In genomic region chr19:15251749-15252397, GRCh38 we compare ENCODE assay signal across 8 cellular contexts. TPM values are rescaled to one million over a fixed set of nuclear protein-coding genes. Genes with fewer than 3 reads are reported as not detected.
DNase-seq lines count a peak whose midpoint lies in the region; ATAC-seq, FAIRE-seq and TF ChIP-seq lines count a peak whose summit lies in the region.

No MANE protein-coding gene starts in this region.

- no peak overlapping the region for H4K91ac ChIP-seq in neuronal stem cell (ENCODE audit: low read depth, low read length, poor library complexity)

- no peak overlapping the region for H3K23ac ChIP-seq in neuronal stem cell (ENCODE audit: low read depth, low read length, poor library complexity)

- H3K79me2 ChIP-seq in PC-9 (ENCODE audit: low read depth), result peaks cover 72% of the 10 kb centered on the region

- no TSS peak for BruUV-seq in PC-9 (replicated peaks; lab: Mats Ljungman, UMichigan)

- CTCF ChIA-PET in PC-9 (lab: Charles Lee), result interaction anchor here (1.4 to 1.5 kb wide), 2 partner anchors 18 to 20 kb away, joined by 3 to 4 read pairs; partner anchors contain the start of gene EPHX3

- 41% methylated on average over 12 of the region's 14 CpGs for WGBS in esophagus muscularis mucosa
- no CpG with 5 or more reads among the region's 14 CpGs for WGBS in neuronal stem cell (ENCODE audit: extremely low coverage in 2 of 2, insufficient read length in 2 of 2, insufficient replicate concordance in 1 of 2), 2 donors

- peaks cover 81% of the 10 kb centered on the region for H4K20me1 ChIP-seq in PC-9 (ENCODE audit: insufficient read depth)

- H3K36me3 ChIP-seq in PC-9 (ENCODE audit: low read depth) (peaks cover 44% of the 10 kb centered on the region), esophagus muscularis mucosa (peaks cover 38 to 71% (median 69%) of the 10 kb centered on the region in 4 donors), neuronal stem cell (replicated peaks in 1 of 2; ENCODE audit: control insufficient read depth in 2 of 2, insufficient read depth in 2 of 2, low read length in 2 of 2) (peaks cover 67 to 98% of the 10 kb centered on the region in 2 donors)

- peak overlapping the region; percentile 24 for H3K9ac ChIP-seq in neuronal stem cell (ENCODE audit: low read depth, low read length, poor library complexity)

- H3K27ac ChIP-seq in PC-9 (peak overlapping the region; percentile 62), esophagus muscularis mucosa (replicated peaks in 1 of 4) (peak overlapping the region; percentile 77 to 90 (median 86)), neuronal stem cell (replicated peaks; ENCODE audit: low read length) (peak overlapping the region; percentile 24)

- H3K4me3 ChIP-seq in PC-9 (no peak overlapping the region), esophagus muscularis mucosa (peak overlapping the region in 3 of 4 donors; percentile 22 to 41 (median 28)), neuronal stem cell (ENCODE audit: low read length in 2 of 2) (no peak overlapping the region)

- peaks cover 14% of the 10 kb centered on the region for H3K79me1 ChIP-seq in neuronal stem cell (ENCODE audit: low read depth, low read length)

- no peak overlapping the region for H2AFZ ChIP-seq in PC-9
- no peak overlapping the region for H2AFZ ChIP-seq in neuronal stem cell (ENCODE audit: low read length)

- H2BK12ac ChIP-seq in neuronal stem cell (ENCODE audit: low read length), result no peak overlapping the region

- no peak overlapping the region for H2BK5ac ChIP-seq in neuronal stem cell (ENCODE audit: low read length)

- H3K18ac ChIP-seq in neuronal stem cell (ENCODE audit: low read length), result peak overlapping the region; percentile 23

- H2AK5ac ChIP-seq in neuronal stem cell (ENCODE audit: low read depth, low read length), result no peak overlapping the region

- H3K4me2 ChIP-seq in PC-9 (no peak overlapping the region), neuronal stem cell (ENCODE audit: insufficient read depth, low read length, poor library complexity, severe bottlenecking) (no peak overlapping the region)

- H3K27me3 ChIP-seq in PC-9 (ENCODE audit: insufficient read depth, low read depth), result no peaks in the 10 kb centered on the region
- H3K27me3 ChIP-seq in esophagus muscularis mucosa, result no peaks in the 10 kb centered on the region
- no peaks in the 10 kb centered on the region for H3K27me3 ChIP-seq in neuronal stem cell (ENCODE audit: control insufficient read depth in 3 of 3, insufficient read depth in 3 of 3, low read depth in 1 of 3, low read length in 3 of 3)

- TF ChIP-seq CTCF in PC-9 (conservative IDR thresholded peaks at IDR 0.05) (no peak; the same call in none of the 2 replicates), esophagus muscularis mucosa (IDR thresholded peaks at IDR 0.05) (peak in 2 of 3 experiments; percentile 28 to 53)

- H2BK15ac ChIP-seq in neuronal stem cell (ENCODE audit: low read length), result no peak overlapping the region

- H3K9me2 ChIP-seq in PC-9 (ENCODE audit: insufficient read depth), result no peaks in the 10 kb centered on the region

- H2BK120ac ChIP-seq in neuronal stem cell (ENCODE audit: low read depth, low read length), result no peak overlapping the region

- no peaks in the 10 kb centered on the region for H3K9me3 ChIP-seq in PC-9 (ENCODE audit: insufficient read depth, low read depth)
- no peaks in the 10 kb centered on the region for H3K9me3 ChIP-seq in esophagus muscularis mucosa
- no peaks in the 10 kb centered on the region for H3K9me3 ChIP-seq in neuronal stem cell (replicated peaks in 1 of 2; ENCODE audit: control insufficient read depth in 2 of 2, insufficient read depth in 1 of 2, low read depth in 1 of 2, low read length in 2 of 2)

- H3K4ac ChIP-seq in neuronal stem cell (ENCODE audit: low read length), result no peak overlapping the region

- peaks cover 44% of the 10 kb centered on the region for H3F3A ChIP-seq in PC-9 (ENCODE audit: insufficient read depth, low read depth)

- no peak overlapping the region for H3K14ac ChIP-seq in neuronal stem cell (ENCODE audit: low read length)

- DNase-seq in Caki2 (ENCODE audit: low read depth), result peak; percentile 82
- DNase-seq in PC-9, result peak; percentile 72 to 78
- DNase-seq in esophagus muscularis mucosa (ENCODE audit: extremely low spot score), result peak; percentile 93
- peak; percentile 54 for DNase-seq in neuronal stem cell (ENCODE audit: low spot score)
- no peak for DNase-seq in RCC 7860 (ENCODE audit: low spot score)
- DNase-seq in NK-92 (lab: John Stamatoyannopoulos, UW; ENCODE audit: unreplicated experiment), result no peak
- DNase-seq in activated CD4-positive, alpha-beta T cell treated with anti-CD3 and anti-CD28 coated beads, Interleukin-2, amount 50 U/mL, for 1 hour, result no peak

- POLR2A ChIA-PET in PC-9 (lab: Charles Lee; ENCODE audit: unreplicated experiment), result interaction anchor here (0.6 to 0.7 kb wide), 2 partner anchors 46 to 51 kb away, joined by 3 to 26 read pairs; no protein-coding TSS in a partner anchor

- in situ Hi-C loops in Caki2 (cut with HindIII; ENCODE audit: low pct_unique_long_range_greater_than_20kb, low sequenced_read_pairs), result no loop called here

- no peak for TF ChIP-seq POLR2A in esophagus muscularis mucosa (IDR thresholded peaks at IDR 0.05; ENCODE audit: low read depth)

- no peak overlapping the region for H4K8ac ChIP-seq in neuronal stem cell (ENCODE audit: low read depth, low read length)

- no peak for FAIRE-seq in RCC 7860 (lab: Jason Lieb, UNC)

- H3K4me1 ChIP-seq in PC-9 (replicated peaks; ENCODE audit: insufficient read depth) (peaks cover 39% of the 10 kb centered on the region), esophagus muscularis mucosa (peaks cover 74 to 77% (median 76%) of the 10 kb centered on the region in 4 donors), neuronal stem cell (ENCODE audit: control insufficient read depth in 2 of 2, insufficient read depth in 1 of 2, low read depth in 1 of 2, low read length in 2 of 2) (peaks cover 0 to 26% of the 10 kb centered on the region in 2 donors)

- no peak for ATAC-seq in HG03025 (IDR thresholded peaks at IDR 0.05; ENCODE audit: low FRiP score, unreplicated experiment)

- intact Hi-C loops in PC-9 (cut with micrococcal nuclease; ENCODE audit: unreplicated experiment), result loop anchor here (5.0 to 10.0 kb wide), 2 partner anchors 55 to 147 kb away; partner anchors contain the start of gene SYDE1
- intact Hi-C loops in esophagus muscularis mucosa (cut with DNase I), result loop anchor here (5.0 kb wide), 1 partner anchor 75 kb away; no protein-coding TSS in a partner anchor

- TF ChIP-seq EP300 in esophagus muscularis mucosa (IDR thresholded peaks at IDR 0.05), result no peak

RNA-seq across cellular contexts. Expression of gene EPHX3, which starts 19.6 kb away (rescaled TPM):
- total RNA-seq in Caki2 (2014; rRNA removed; shearing (Covaris generic); ENCODE audit: low replicate concordance), result not detected in 2 replicates
- total RNA-seq in PC-9 (2021), result 17.7 and 20.1 TPM in 2 replicates
- 1 to 10 TPM in 1 of 4 donors, not detected in 3; 1.6 TPM for total RNA-seq in esophagus muscularis mucosa
- polyA plus RNA-seq in neuronal stem cell (2013, experiment 1 of 2), result 1.1 TPM
- polyA plus RNA-seq in neuronal stem cell (2013, experiment 2 of 2), result 1.1 TPM

RNA-seq across cellular contexts. Expression of gene NOTCH3, which starts 51.1 kb away (rescaled TPM):
- 0.14 and 0.38 TPM in 2 replicates for total RNA-seq in Caki2 (2014; rRNA removed; shearing (Covaris generic); ENCODE audit: low replicate concordance)
- total RNA-seq in PC-9 (2021) (115 and 143 TPM in 2 replicates), esophagus muscularis mucosa (10 to 100 TPM; 19.9 to 78.7 (median 49.1) TPM)
- polyA plus RNA-seq in neuronal stem cell (2013, experiment 1 of 2), result 33.0 TPM
- 33.5 TPM for polyA plus RNA-seq in neuronal stem cell (2013, experiment 2 of 2)

Comparison
In these comparisons a context has a peak if more than half of its experiments do, and no peak if none do; other contexts are left out.
1. DNase-seq: peak in Caki2 (single experiment), PC-9 (2 of 2), esophagus muscularis mucosa (single experiment) and neuronal stem cell (single experiment); none in RCC 7860 (single experiment), NK-92 (single experiment) and activated CD4-positive, alpha-beta T cell treated with anti-CD3 and anti-CD28 coated beads, Interleukin-2, amount 50 U/mL, for 1 hour (single experiment).
2. H3K27ac ChIP-seq: peak in every context shown above with its lines; median percentile 86 in esophagus muscularis mucosa; 62 in PC-9; 24 in neuronal stem cell.
3. H3K4me3 ChIP-seq: peak in esophagus muscularis mucosa (3 of 4); none in PC-9 (single experiment) and neuronal stem cell (0 of 2).
4. RNA of gene NOTCH3, which starts 51.1 kb away (total RNA-seq): 115 to 143 TPM in PC-9 and 19.9 to 78.7 TPM in esophagus muscularis mucosa; 0.14 to 0.38 TPM in Caki2; every median in the first group is over 10 times any median in the second.